In genomic region chr16:17070882-17071592, GRCh38 we compare ENCODE assay signal across 8 cellular contexts.
DNase-seq lines count a peak whose midpoint lies in the region; ATAC-seq and TF ChIP-seq lines count a peak whose summit lies in the region.

No MANE protein-coding gene starts in this region.

- no peaks in the 10 kb centered on the region for H3K79me1 ChIP-seq in neuronal stem cell (ENCODE audit: low read depth, low read length)

- TF ChIP-seq POLR2A in thyroid gland (IDR thresholded peaks at IDR 0.05) = no peak

- H2BK5ac ChIP-seq in neuronal stem cell (ENCODE audit: low read length) = no peak overlapping the region

- no peak overlapping the region for H4K8ac ChIP-seq in neuronal stem cell (ENCODE audit: low read depth, low read length)

- H3K9ac ChIP-seq in neuronal stem cell (ENCODE audit: low read depth, low read length, poor library complexity) = peak overlapping the region; percentile 61

- H3K36me3 ChIP-seq in neuronal stem cell (replicated peaks in 1 of 2; ENCODE audit: control insufficient read depth in 2 of 2, insufficient read depth in 2 of 2, low read length in 2 of 2) (no peaks in the 10 kb centered on the region), thyroid gland (no peaks in the 10 kb centered on the region)

- H3K4me2 ChIP-seq in neuronal stem cell (ENCODE audit: insufficient read depth, low read length, poor library complexity, severe bottlenecking) = peak overlapping the region; percentile 55

- H3K27ac ChIP-seq in neuronal stem cell (replicated peaks; ENCODE audit: low read length) (peak overlapping the region; percentile 57), thyroid gland (no peak overlapping the region)

- no peak overlapping the region for H3K4ac ChIP-seq in neuronal stem cell (ENCODE audit: low read length)

- H2BK12ac ChIP-seq in neuronal stem cell (ENCODE audit: low read length) = no peak overlapping the region

- peak; percentile 78 for ATAC-seq in GM21619 (IDR thresholded peaks at IDR 0.05; ENCODE audit: unreplicated experiment)

- no peak overlapping the region for H3K14ac ChIP-seq in neuronal stem cell (ENCODE audit: low read length)

- H3K4me3 ChIP-seq in neuronal stem cell (ENCODE audit: low read length in 2 of 2) (no peak overlapping the region), thyroid gland (replicated peaks in 1 of 3) (no peak overlapping the region)

- H3K27me3 ChIP-seq in neuronal stem cell (ENCODE audit: control insufficient read depth in 3 of 3, insufficient read depth in 3 of 3, low read depth in 1 of 3, low read length in 3 of 3) (no peaks in the 10 kb centered on the region), thyroid gland (no peaks in the 10 kb centered on the region)

- DNase-seq in ELF-1 (ENCODE audit: low read depth, low spot score) = peak; percentile 18
- peak; percentile 13 for DNase-seq in M059J (ENCODE audit: low read depth)
- DNase-seq in T-helper 2 cell = peak; percentile 29 to 84 (median 67)
- DNase-seq in anterior cingulate cortex (lab: John Stamatoyannopoulos, UW) = peak in 43 of 58 donors; percentile 9 to 75 (median 34)
- DNase-seq in neuronal stem cell (ENCODE audit: low spot score) = peak; percentile 47
- DNase-seq in thyroid gland = peak; percentile 3 to 5
- no peak for DNase-seq in AG08395 (ENCODE audit: low spot score)

- intact Hi-C loops in thyroid gland (cut with DNase I) = no loop called here

- no peak overlapping the region for H4K91ac ChIP-seq in neuronal stem cell (ENCODE audit: low read depth, low read length, poor library complexity)

- H2AK5ac ChIP-seq in neuronal stem cell (ENCODE audit: low read depth, low read length) = no peak overlapping the region

- H3K4me1 ChIP-seq in neuronal stem cell (ENCODE audit: control insufficient read depth in 2 of 2, insufficient read depth in 1 of 2, low read depth in 1 of 2, low read length in 2 of 2) (peaks cover 4 to 7% of the 10 kb centered on the region in 2 donors), thyroid gland (no peaks in the 10 kb centered on the region)

- no peak overlapping the region for H2BK15ac ChIP-seq in neuronal stem cell (ENCODE audit: low read length)

- no peak overlapping the region for H2BK120ac ChIP-seq in neuronal stem cell (ENCODE audit: low read depth, low read length)

- TF ChIP-seq CTCF in thyroid gland (IDR thresholded peaks at IDR 0.05) = no peak

- H3K9me3 ChIP-seq in neuronal stem cell (replicated peaks in 1 of 2; ENCODE audit: control insufficient read depth in 2 of 2, insufficient read depth in 1 of 2, low read depth in 1 of 2, low read length in 2 of 2) (no peaks in the 10 kb centered on the region), thyroid gland (no peaks in the 10 kb centered on the region)

- peak overlapping the region; percentile 47 for H2AFZ ChIP-seq in neuronal stem cell (ENCODE audit: low read length)

- WGBS in neuronal stem cell (ENCODE audit: extremely low coverage in 2 of 2, insufficient read length in 2 of 2, insufficient replicate concordance in 1 of 2), 2 donors = no CpG with 5 or more reads among the region's 16 CpGs
- WGBS in thyroid gland, 2 donors = 45 to 54% methylated on average over 15 to 16 of the region's 16 CpGs

- H3K23ac ChIP-seq in neuronal stem cell (ENCODE audit: low read depth, low read length, poor library complexity) = no peak overlapping the region

- no peak overlapping the region for H3K18ac ChIP-seq in neuronal stem cell (ENCODE audit: low read length)
